12 cellular contexts compared by ENCODE assay signal in the genomic region with DNA sequence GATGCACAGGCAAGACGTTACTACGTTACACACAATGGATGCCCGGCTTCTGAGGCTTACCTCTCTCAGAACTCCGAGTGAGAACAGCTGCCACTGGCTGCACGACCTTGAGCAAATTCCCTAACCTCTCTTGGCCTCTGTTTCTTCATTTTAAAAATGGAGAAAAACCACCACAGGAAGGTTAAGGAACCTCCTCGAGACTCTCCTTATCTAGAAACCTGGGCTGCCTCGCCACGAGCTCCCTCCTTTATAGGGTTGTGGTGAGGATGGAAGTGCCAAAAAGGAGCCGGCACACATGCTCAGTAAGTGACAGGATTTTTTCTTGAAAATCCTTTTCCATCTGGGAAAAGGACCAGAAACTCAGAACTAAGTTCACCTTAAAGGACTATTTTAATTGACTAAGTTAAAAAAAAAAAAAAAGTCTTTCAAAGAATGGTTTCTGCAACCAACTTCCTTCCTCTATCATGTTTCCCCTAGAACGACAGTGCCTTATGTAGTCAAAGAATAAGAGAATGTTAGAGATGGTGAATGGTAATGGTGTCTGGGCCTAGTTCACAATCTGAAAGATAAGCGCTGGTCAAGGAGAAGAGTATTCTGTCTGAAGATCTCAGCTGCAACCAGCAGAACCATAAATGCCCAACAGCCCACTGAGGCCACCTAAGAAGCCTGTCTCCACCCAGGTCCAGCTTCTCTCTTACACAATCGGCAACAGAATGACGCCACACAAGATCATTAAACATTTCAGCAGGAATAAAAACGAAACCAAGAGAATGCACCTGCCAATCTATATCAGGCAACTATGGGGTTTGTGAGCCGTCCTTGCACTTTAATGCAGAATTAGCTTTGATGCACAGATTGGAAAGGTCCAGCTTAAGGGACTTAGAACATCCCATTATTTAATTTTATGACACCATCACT.
DNase-seq lines count a peak whose midpoint lies in the region; ATAC-seq and TF ChIP-seq lines count a peak whose summit lies in the region.
"Had no signal": no experiment of that assay in that cellular context is flagged by ENCODE, and none has a peak within 500 bp of the region (broad histone marks: within the 10 kb centered on the region; RNA-seq: fewer than 3 reads in every experiment).

No MANE protein-coding gene starts in this region.

- H3K4me3 ChIP-seq in HUES48 (ENCODE audit: low read depth, low read length), result no peak overlapping the region
- no peak overlapping the region for H3K4me3 ChIP-seq in right lobe of liver
- H3K4me3 ChIP-seq: MG63, tibial artery had no signal

- peak overlapping the region; percentile 30 for H3K27ac ChIP-seq in HUES48 (ENCODE audit: low read depth, low read length)
- peak overlapping the region in 2 of 3 donors; percentile 4 to 65 for H3K27ac ChIP-seq in right lobe of liver

- intact Hi-C loops in activated CD8-positive, alpha-beta T cell treated with anti-CD3 and anti-CD28 coated beads for 36 hours (cut with micrococcal nuclease), result no loop called here
- intact Hi-C loops in right lobe of liver (cut with DNase I), result no loop called here

- H3K36me3 ChIP-seq in HUES48 (ENCODE audit: control insufficient read depth, insufficient read depth, low read length), result peaks cover 6% of the 10 kb centered on the region; the same call in 1 of the 2 replicates
- H3K36me3 ChIP-seq in right lobe of liver, result peaks cover 0 to 4% (median 2%) of the 10 kb centered on the region in 4 donors

- H3K9me3 Mint-ChIP-seq in activated CD8-positive, alpha-beta T cell treated with anti-CD3 and anti-CD28 coated beads for 36 hours, result no peaks in the 10 kb centered on the region
- no peaks in the 10 kb centered on the region for H3K9me3 Mint-ChIP-seq in chondrocyte (ENCODE audit: low read depth)

- H3K9ac ChIP-seq in HUES48 (ENCODE audit: low read depth, low read length), result no peak overlapping the region

- H3K4me1 Mint-ChIP-seq in activated CD8-positive, alpha-beta T cell treated with anti-CD3 and anti-CD28 coated beads for 36 hours (ENCODE audit: low read depth), result peaks cover 68% of the 10 kb centered on the region
- H3K4me1 Mint-ChIP-seq in chondrocyte (ENCODE audit: low read depth), result peaks cover 63% of the 10 kb centered on the region

- H3K36me3 Mint-ChIP-seq in activated CD8-positive, alpha-beta T cell treated with anti-CD3 and anti-CD28 coated beads for 36 hours (ENCODE audit: low read depth), result peaks cover 22% of the 10 kb centered on the region
- peaks cover 6% of the 10 kb centered on the region for H3K36me3 Mint-ChIP-seq in chondrocyte (ENCODE audit: low read depth)

- H3K27me3 Mint-ChIP-seq in activated CD8-positive, alpha-beta T cell treated with anti-CD3 and anti-CD28 coated beads for 36 hours, result no peaks in the 10 kb centered on the region
- no peaks in the 10 kb centered on the region for H3K27me3 Mint-ChIP-seq in chondrocyte (ENCODE audit: low read depth)

- no peaks in the 10 kb centered on the region for H3K27me3 ChIP-seq in HUES48 (ENCODE audit: control insufficient read depth, insufficient read depth, low read length)
- no peaks in the 10 kb centered on the region for H3K27me3 ChIP-seq in right lobe of liver
- H3K27me3 ChIP-seq: MG63, tibial artery had no signal

- CTCF ChIA-PET in activated CD8-positive, alpha-beta T cell treated with anti-CD3 and anti-CD28 coated beads for 36 hours (lab: Charles Lee), result interaction anchor here (1.0 to 1.2 kb wide), 2 partner anchors 14 to 27 kb away, joined by 3 to 5 read pairs; no protein-coding TSS in a partner anchor

- DNase-seq in AML-193 (lab: John Stamatoyannopoulos, UW), result peak; percentile 68 to 71
- no peak for DNase-seq in activated CD8-positive, alpha-beta T cell treated with anti-CD3 and anti-CD28 coated beads for 36 hours
- DNase-seq in right lobe of liver, result no peak
- DNase-seq in chondrocyte (ENCODE audit: low spot score), result no peak
- DNase-seq in HCEC 1CT, result no peak
- DNase-seq: activated CD4-positive, alpha-beta T cell treated with anti-CD3 and anti-CD28 coated beads for 48 hours; COR-L47 had no signal

- no peak for ATAC-seq in activated CD8-positive, alpha-beta T cell treated with anti-CD3 and anti-CD28 coated beads for 36 hours
- peak; percentile 18 to 62 (median 38) for ATAC-seq in right lobe of liver
- no peak for ATAC-seq in HG03342 (IDR thresholded peaks at IDR 0.05; ENCODE audit: unreplicated experiment)
- ATAC-seq in HG02852 (IDR thresholded peaks at IDR 0.05; ENCODE audit: unreplicated experiment), result no peak

- POLR2A ChIA-PET in activated CD8-positive, alpha-beta T cell treated with anti-CD3 and anti-CD28 coated beads for 36 hours (lab: Charles Lee), result interaction anchor here (0.8 to 1.9 kb wide), 3 partner anchors 14 to 24 kb away, joined by 3 to 8 read pairs (median 3); no protein-coding TSS in a partner anchor

- H3K4me1 ChIP-seq in HUES48 (ENCODE audit: control insufficient read depth, insufficient read depth, low read length) (peaks cover 24% of the 10 kb centered on the region), right lobe of liver (peaks cover 0 to 65% (median 27%) of the 10 kb centered on the region in 4 donors)

- H3K4me3 Mint-ChIP-seq in activated CD8-positive, alpha-beta T cell treated with anti-CD3 and anti-CD28 coated beads for 36 hours, result peak overlapping the region; percentile 52
- H3K4me3 Mint-ChIP-seq in chondrocyte (ENCODE audit: unreplicated experiment), result no peak overlapping the region

- 39% methylated on average over 13 of the region's 15 CpGs for WGBS in right lobe of liver (ENCODE audit: insufficient coverage, low coverage, low lambda C conversion rate, missing lambda C conversion rate)

- no peaks in the 10 kb centered on the region for H3K9me3 ChIP-seq in HUES48 (ENCODE audit: control insufficient read depth, insufficient read depth, low read length)
- no peaks in the 10 kb centered on the region for H3K9me3 ChIP-seq in right lobe of liver
- H3K9me3 ChIP-seq: MG63, tibial artery had no signal

- peak overlapping the region; percentile 64 for H3K27ac Mint-ChIP-seq in activated CD8-positive, alpha-beta T cell treated with anti-CD3 and anti-CD28 coated beads for 36 hours
- H3K27ac Mint-ChIP-seq in chondrocyte (ENCODE audit: unreplicated experiment), result no peak overlapping the region

- no peak for TF ChIP-seq POLR2A in right lobe of liver (IDR thresholded peaks at IDR 0.05)

- no peak for TF ChIP-seq CTCF in activated CD8-positive, alpha-beta T cell treated with anti-CD3 and anti-CD28 coated beads for 36 hours (IDR thresholded peaks at IDR 0.05)
- TF ChIP-seq CTCF in right lobe of liver (IDR thresholded peaks at IDR 0.05), result no peak
- no peak for TF ChIP-seq CTCF in chondrocyte (IDR thresholded peaks at IDR 0.05)

Comparison
In these comparisons a context has a peak if more than half of its experiments do, and no peak if none do; other contexts are left out.
1. DNase-seq: peak in AML-193 (2 of 2); none in activated CD8-positive, alpha-beta T cell treated with anti-CD3 and anti-CD28 coated beads for 36 hours (single experiment), right lobe of liver (0 of 3), chondrocyte (single experiment) and HCEC 1CT (single experiment).
2. ATAC-seq: peak in right lobe of liver (4 of 4); none in activated CD8-positive, alpha-beta T cell treated with anti-CD3 and anti-CD28 coated beads for 36 hours (single experiment), HG03342 (single experiment) and HG02852 (single experiment).